8 cellular contexts compared by ENCODE assay signal in genomic region chr12:124388679-124389536, GRCh38.
A peak's percentile ranks its signal among the peaks of the same experiment; 100 is the strongest.
DNase-seq lines count a peak whose midpoint lies in the region; ATAC-seq and TF ChIP-seq lines count a peak whose summit lies in the region.

No MANE protein-coding gene starts in this region.

- CTCF ChIA-PET in WTC11 (lab: Charles Lee) = interaction anchor here (0.5 to 3.6 kb wide), 26 partner anchors 8 to 1228 kb away, joined by 3 to 54 read pairs (median 4); no protein-coding TSS in a partner anchor

- peak overlapping the region; percentile 55 for H3K4me3 Mint-ChIP-seq in WTC11

- DNase-seq in BE2C (peak; percentile 89), WTC11 (ENCODE audit: low spot score) (peak; percentile 60), breast epithelium (ENCODE audit: low spot score in 2 of 2) (peak; percentile 76 to 87), sigmoid colon (peak; percentile 96), aorta (peak; percentile 94 to 97)

- H3K4me1 Mint-ChIP-seq in WTC11 = peaks cover 16% of the 10 kb centered on the region

- H3K36me3 ChIP-seq in BE2C (peaks cover 35% of the 10 kb centered on the region), HUES64 (ENCODE audit: insufficient read depth, low read length) (peaks cover 24% of the 10 kb centered on the region), breast epithelium (no peaks in the 10 kb centered on the region), iPS-20b (ENCODE audit: insufficient read depth, low read depth, low read length) (peaks cover 20% of the 10 kb centered on the region), sigmoid colon (peaks cover 0 to 19% (median 8%) of the 10 kb centered on the region in 4 donors), aorta (ENCODE audit: control insufficient read depth in 1 of 2, insufficient read depth in 2 of 2, low read length in 1 of 2) (peaks cover 0 to 5% of the 10 kb centered on the region in 2 donors)

- H3K4me1 ChIP-seq in BE2C (peaks cover 27% of the 10 kb centered on the region), HUES64 (ENCODE audit: insufficient read depth, low read length) (peaks cover 7% of the 10 kb centered on the region; the same call in 1 of the 2 replicates), breast epithelium (peaks cover 12 to 24% of the 10 kb centered on the region in 2 donors), iPS-20b (ENCODE audit: insufficient read depth, low read length) (peaks cover 3% of the 10 kb centered on the region; the same call in 1 of the 2 replicates), sigmoid colon (peaks cover 0 to 98% (median 94%) of the 10 kb centered on the region in 4 donors), aorta (ENCODE audit: control insufficient read depth in 1 of 2, insufficient read depth in 2 of 2, low read length in 2 of 2) (no peaks in the 10 kb centered on the region)

- ATAC-seq in WTC11 (peak; percentile 25), aorta (ENCODE audit: low FRiP score) (peak; percentile 82), GM21825 (IDR thresholded peaks at IDR 0.05; ENCODE audit: unreplicated experiment) (no peak)

- H3K27ac ChIP-seq in HUES64 (ENCODE audit: low read depth, low read length) (peak overlapping the region; percentile 16; the same call in 1 of the 2 replicates), breast epithelium (peak overlapping the region; percentile 88 to 95), iPS-20b (ENCODE audit: low read length) (no peak overlapping the region), sigmoid colon (peak overlapping the region; percentile 94 to 99 (median 96)), aorta (ENCODE audit: low read depth in 1 of 2, low read length in 2 of 2) (peak overlapping the region in 1 of 2 donors; percentile 95)

- H3K9me3 ChIP-seq in BE2C = no peaks in the 10 kb centered on the region
- no peaks in the 10 kb centered on the region for H3K9me3 ChIP-seq in HUES64 (ENCODE audit: insufficient read depth, low read depth, low read length)
- no peaks in the 10 kb centered on the region for H3K9me3 ChIP-seq in breast epithelium
- H3K9me3 ChIP-seq in iPS-20b (ENCODE audit: insufficient read depth, low read depth, low read length) = no peaks in the 10 kb centered on the region
- no peaks in the 10 kb centered on the region for H3K9me3 ChIP-seq in sigmoid colon
- H3K9me3 ChIP-seq in aorta (ENCODE audit: control insufficient read depth, low read length) = no peaks in the 10 kb centered on the region

- peak overlapping the region; percentile 65 for H3K9ac ChIP-seq in HUES64 (ENCODE audit: low read depth, low read length)
- H3K9ac ChIP-seq in iPS-20b (ENCODE audit: low read depth, low read length) = no peak overlapping the region

- POLR2A ChIA-PET in WTC11 (lab: Charles Lee) = interaction anchor here (0.7 kb wide), 1 partner anchor 41 kb away, joined by 3 read pairs; no protein-coding TSS in a partner anchor

- TF ChIP-seq EP300 in sigmoid colon (IDR thresholded peaks at IDR 0.05) = peak in 1 of 4 donors; percentile 50

- peaks cover 8% of the 10 kb centered on the region; the same call in 1 of the 2 replicates for H3K36me3 Mint-ChIP-seq in WTC11

- 7% methylated on average over 63 of the region's 68 CpGs for WGBS in HUES64
- 4 to 6% methylated on average over 68 of the region's 68 CpGs for WGBS in sigmoid colon, 2 donors
- WGBS in aorta, 2 donors = 0 to 1% methylated on average over 51 to 68 of the region's 68 CpGs

- TF ChIP-seq CTCF in BE2C (IDR thresholded peaks at IDR 0.05; ENCODE audit: low read depth, low read length) (no peak), WTC11 (IDR thresholded peaks at IDR 0.05) (no peak), breast epithelium (IDR thresholded peaks at IDR 0.05) (no peak), sigmoid colon (IDR thresholded peaks at IDR 0.05) (no peak)

- intact Hi-C loops in breast epithelium (cut with DNase I; ENCODE audit: low total_unique reads) (no loop called here), sigmoid colon (cut with DNase I) (loop anchor here (10.0 kb wide), 1 partner anchor 526 kb away; the partner anchor contains the start of gene UBC), aorta (cut with DNase I) (loop anchor here (5.0 to 10.0 kb wide), 3 partner anchors 33 to 286 kb away; no protein-coding TSS in a partner anchor)

- H3K27ac Mint-ChIP-seq in WTC11 = no peak overlapping the region

- H3K27me3 ChIP-seq in BE2C (no peaks in the 10 kb centered on the region), HUES64 (ENCODE audit: insufficient read depth, low read length) (no peaks in the 10 kb centered on the region), breast epithelium (no peaks in the 10 kb centered on the region), iPS-20b (ENCODE audit: insufficient read depth, low read length) (no peaks in the 10 kb centered on the region), sigmoid colon (no peaks in the 10 kb centered on the region), aorta (ENCODE audit: control insufficient read depth in 1 of 2, insufficient read depth in 2 of 2, low read length in 1 of 2) (no peaks in the 10 kb centered on the region)

- no peaks in the 10 kb centered on the region for H3K9me3 Mint-ChIP-seq in WTC11

- TF ChIP-seq POLR2A in breast epithelium (IDR thresholded peaks at IDR 0.05) = no peak
- TF ChIP-seq POLR2A in sigmoid colon (IDR thresholded peaks at IDR 0.05) = peak; percentile 57 to 69

- no peaks in the 10 kb centered on the region for H3K27me3 Mint-ChIP-seq in WTC11 (ENCODE audit: low read depth)

- H3K4me3 ChIP-seq in BE2C (ENCODE audit: low read depth, low read length) = peak overlapping the region; percentile 57
- peak overlapping the region; percentile 61 for H3K4me3 ChIP-seq in HUES64 (ENCODE audit: low read length)
- H3K4me3 ChIP-seq in breast epithelium = peak overlapping the region; percentile 56 to 77 (median 61)
- peak overlapping the region; percentile 71; the same call in 1 of the 2 replicates for H3K4me3 ChIP-seq in iPS-20b (ENCODE audit: low read length)
- H3K4me3 ChIP-seq in sigmoid colon = peak overlapping the region; percentile 28 to 61 (median 57)
- H3K4me3 ChIP-seq in aorta (ENCODE audit: low read length in 2 of 2) = peak overlapping the region; percentile 19 to 46

TF ChIP-seq in WTC11, 78 proteins besides CTCF, POLR2A, EP300 and RAD21 (continues in another document):
- TF ChIP-seq AR (CRISPR knock-in tag; IDR thresholded peaks at IDR 0.05) (no peak), SMAD4 (CRISPR knock-in tag; IDR thresholded peaks at IDR 0.05) (no peak), ZNF423 (CRISPR knock-in tag; IDR thresholded peaks at IDR 0.05) (no peak), ERG (CRISPR knock-in tag; IDR thresholded peaks at IDR 0.05) (no peak), E2F4 (CRISPR knock-in tag; IDR thresholded peaks at IDR 0.05; ENCODE audit: borderline replicate concordance, low read depth) (no peak), CDX4 (CRISPR knock-in tag; IDR thresholded peaks at IDR 0.05; ENCODE audit: borderline replicate concordance) (no peak)
